Comparison of ENCODE assay signal across 1 cellular context in the genomic region with DNA sequence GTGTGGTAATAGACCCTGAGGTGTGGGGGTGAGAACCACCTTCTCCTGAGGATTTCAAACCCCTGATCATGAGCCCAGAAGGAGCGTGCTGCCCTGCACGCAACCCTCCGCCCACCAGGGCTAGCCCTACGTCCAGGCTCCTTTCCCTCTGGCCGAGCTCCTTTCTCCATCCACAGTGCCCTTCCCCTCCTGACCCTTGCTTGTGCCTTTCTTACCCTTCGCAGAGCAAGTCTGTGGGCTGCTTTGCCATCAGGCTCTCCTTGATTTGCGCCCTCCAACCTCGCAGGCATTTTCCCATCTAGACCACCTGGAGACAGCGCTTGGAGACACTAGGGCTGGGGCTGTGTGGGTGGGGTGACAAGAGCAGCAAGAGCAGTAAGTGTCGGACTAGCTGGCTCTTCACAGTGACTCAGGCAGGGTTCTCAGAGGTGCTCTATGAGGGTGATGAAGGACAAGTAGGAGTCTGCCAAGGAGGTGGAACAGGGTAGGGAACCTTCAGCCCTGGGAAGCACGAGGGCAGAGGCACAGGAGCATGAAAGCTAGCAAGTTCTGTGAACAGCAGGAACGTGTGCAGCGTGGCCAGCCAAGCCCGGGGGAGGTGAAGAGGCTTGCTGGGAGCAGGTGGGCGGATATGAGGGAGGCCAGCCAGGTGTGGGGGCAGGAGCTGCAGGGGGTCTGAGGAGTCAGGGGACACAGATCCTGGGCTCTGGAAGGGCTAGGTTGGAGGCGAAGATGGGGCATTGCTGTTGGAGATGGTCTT.
TF ChIP-seq lines count a peak whose summit lies in the region.

No MANE protein-coding gene starts in this region.

TF ChIP-seq in HepG2, 621 proteins besides CTCF, POLR2A, EP300 and RAD21 (continued from another document and continues in another):
- TF ChIP-seq, protein P1, sequence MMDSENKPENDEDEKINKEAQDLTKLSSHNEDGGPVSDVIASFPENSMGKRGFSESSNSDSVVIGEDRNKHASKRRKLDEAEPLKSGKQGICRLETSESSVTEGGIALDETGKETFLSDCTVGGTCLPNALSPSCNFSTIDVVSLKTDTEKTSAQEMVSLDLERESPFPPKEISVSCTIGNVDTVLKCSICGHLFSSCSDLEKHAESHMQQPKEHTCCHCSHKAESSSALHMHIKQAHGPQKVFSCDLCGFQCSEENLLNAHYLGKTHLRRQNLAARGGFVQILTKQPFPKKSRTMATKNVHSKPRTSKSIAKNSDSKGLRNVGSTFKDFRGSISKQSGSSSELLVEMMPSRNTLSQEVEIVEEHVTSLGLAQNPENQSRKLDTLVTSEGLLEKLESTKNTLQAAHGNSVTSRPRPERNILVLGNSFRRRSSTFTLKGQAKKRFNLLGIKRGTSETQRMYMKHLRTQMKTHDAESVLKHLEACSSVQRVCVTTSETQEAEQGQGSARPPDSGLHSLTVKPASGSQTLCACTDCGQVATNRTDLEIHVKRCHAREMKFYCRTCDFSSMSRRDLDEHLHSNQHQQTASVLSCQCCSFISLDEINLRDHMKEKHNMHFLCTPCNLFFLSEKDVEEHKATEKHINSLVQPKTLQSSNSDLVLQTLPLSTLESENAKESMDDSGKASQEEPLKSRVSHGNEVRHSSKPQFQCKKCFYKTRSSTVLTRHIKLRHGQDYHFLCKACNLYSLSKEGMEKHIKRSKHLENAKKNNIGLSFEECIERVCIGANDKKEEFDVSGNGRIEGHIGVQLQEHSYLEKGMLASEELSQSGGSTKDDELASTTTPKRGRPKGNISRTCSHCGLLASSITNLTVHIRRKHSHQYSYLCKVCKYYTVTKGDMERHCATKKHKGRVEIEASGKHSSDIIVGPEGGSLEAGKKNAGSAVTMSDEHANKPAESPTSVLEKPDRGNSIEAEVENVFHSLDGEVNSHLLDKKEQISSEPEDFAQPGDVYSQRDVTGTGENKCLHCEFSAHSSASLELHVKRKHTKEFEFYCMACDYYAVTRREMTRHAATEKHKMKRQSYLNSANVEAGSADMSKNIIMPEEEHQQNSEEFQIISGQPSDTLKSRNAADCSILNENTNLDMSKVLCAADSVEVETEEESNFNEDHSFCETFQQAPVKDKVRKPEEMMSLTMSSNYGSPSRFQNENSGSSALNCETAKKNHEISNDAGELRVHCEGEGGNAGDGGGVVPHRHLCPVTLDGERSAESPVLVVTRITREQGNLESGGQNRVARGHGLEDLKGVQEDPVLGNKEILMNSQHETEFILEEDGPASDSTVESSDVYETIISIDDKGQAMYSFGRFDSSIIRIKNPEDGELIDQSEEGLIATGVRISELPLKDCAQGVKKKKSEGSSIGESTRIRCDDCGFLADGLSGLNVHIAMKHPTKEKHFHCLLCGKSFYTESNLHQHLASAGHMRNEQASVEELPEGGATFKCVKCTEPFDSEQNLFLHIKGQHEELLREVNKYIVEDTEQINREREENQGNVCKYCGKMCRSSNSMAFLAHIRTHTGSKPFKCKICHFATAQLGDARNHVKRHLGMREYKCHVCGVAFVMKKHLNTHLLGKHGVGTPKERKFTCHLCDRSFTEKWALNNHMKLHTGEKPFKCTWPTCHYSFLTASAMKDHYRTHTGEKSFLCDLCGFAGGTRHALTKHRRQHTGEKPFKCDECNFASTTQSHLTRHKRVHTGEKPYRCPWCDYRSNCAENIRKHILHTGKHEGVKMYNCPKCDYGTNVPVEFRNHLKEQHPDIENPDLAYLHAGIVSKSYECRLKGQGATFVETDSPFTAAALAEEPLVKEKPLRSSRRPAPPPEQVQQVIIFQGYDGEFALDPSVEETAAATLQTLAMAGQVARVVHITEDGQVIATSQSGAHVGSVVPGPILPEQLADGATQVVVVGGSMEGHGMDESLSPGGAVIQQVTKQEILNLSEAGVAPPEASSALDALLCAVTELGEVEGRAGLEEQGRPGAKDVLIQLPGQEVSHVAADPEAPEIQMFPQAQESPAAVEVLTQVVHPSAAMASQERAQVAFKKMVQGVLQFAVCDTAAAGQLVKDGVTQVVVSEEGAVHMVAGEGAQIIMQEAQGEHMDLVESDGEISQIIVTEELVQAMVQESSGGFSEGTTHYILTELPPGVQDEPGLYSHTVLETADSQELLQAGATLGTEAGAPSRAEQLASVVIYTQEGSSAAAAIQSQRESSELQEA (CRISPR knock-in tag; IDR thresholded peaks at IDR 0.05; ENCODE audit: not compliant biosample characterization): no peak
- TF ChIP-seq TOPORS (CRISPR knock-in tag; IDR thresholded peaks at IDR 0.05) (no peak), KLF9 (CRISPR knock-in tag; IDR thresholded peaks at IDR 0.05; ENCODE audit: low read depth) (no peak), SNRNP70 (IDR thresholded peaks at IDR 0.05; ENCODE audit: low read depth, low read length) (no peak), MATR3 (CRISPR knock-in tag; IDR thresholded peaks at IDR 0.05) (no peak), ZBTB20 (CRISPR knock-in tag; IDR thresholded peaks at IDR 0.05; ENCODE audit: borderline replicate concordance, low read depth) (no peak), GABPA (IDR thresholded peaks at IDR 0.05; ENCODE audit: low read depth, low read length) (no peak), GABPA (CRISPR knock-in tag; IDR thresholded peaks at IDR 0.05; ENCODE audit: low read depth) (no peak), PAF1 (CRISPR knock-in tag; IDR thresholded peaks at IDR 0.05) (no peak), MAFG (CRISPR knock-in tag; IDR thresholded peaks at IDR 0.05) (no peak), IKZF4 (CRISPR knock-in tag; IDR thresholded peaks at IDR 0.05; ENCODE audit: borderline replicate concordance, low read depth, not compliant biosample characterization) (no peak), SRY (CRISPR knock-in tag; IDR thresholded peaks at IDR 0.05) (peak; percentile 11; the same call in 1 of the 2 replicates), FOXO1 (CRISPR knock-in tag; IDR thresholded peaks at IDR 0.05) (no peak), ZNF510 (CRISPR knock-in tag; IDR thresholded peaks at IDR 0.05; ENCODE audit: low read depth) (no peak), ZNF496 (CRISPR knock-in tag; IDR thresholded peaks at IDR 0.05; ENCODE audit: insufficient replicate concordance) (no peak), PPARG (CRISPR knock-in tag; conservative IDR thresholded peaks at IDR 0.05) (no peak), SETDB1 (CRISPR knock-in tag; IDR thresholded peaks at IDR 0.05; ENCODE audit: borderline replicate concordance) (no peak), ZNF564 (CRISPR knock-in tag; IDR thresholded peaks at IDR 0.05) (no peak; the same call in 1 of the 2 replicates), HOXD1 (CRISPR knock-in tag; IDR thresholded peaks at IDR 0.05) (no peak), TCF7 (IDR thresholded peaks at IDR 0.05; ENCODE audit: low read depth) (no peak), ATRX (CRISPR knock-in tag; IDR thresholded peaks at IDR 0.05; ENCODE audit: borderline replicate concordance) (no peak), BCL6 (CRISPR knock-in tag; IDR thresholded peaks at IDR 0.05) (no peak), ZBTB38 (CRISPR knock-in tag; IDR thresholded peaks at IDR 0.05) (peak; percentile 52), MTA3 (CRISPR knock-in tag; IDR thresholded peaks at IDR 0.05) (no peak), ZNF430 (CRISPR knock-in tag; IDR thresholded peaks at IDR 0.05) (peak; percentile 62; the same call in 1 of the 2 replicates), CEBPB (IDR thresholded peaks at IDR 0.05; ENCODE audit: borderline replicate concordance, low read depth, low read length) (no peak), ZNF20 (CRISPR knock-in tag; IDR thresholded peaks at IDR 0.05) (no peak), CHD2 (IDR thresholded peaks at IDR 0.05; ENCODE audit: low read depth, low read length) (no peak), HDAC1 (CRISPR knock-in tag; IDR thresholded peaks at IDR 0.05) (no peak), ZNF772 (CRISPR knock-in tag; IDR thresholded peaks at IDR 0.05) (no peak; the same call in 1 of the 2 replicates), DMAP1 (CRISPR knock-in tag; IDR thresholded peaks at IDR 0.05) (no peak), ZNF891 (CRISPR knock-in tag; IDR thresholded peaks at IDR 0.05) (0 out of 2 replicates have a peak, but pooled peaks have one; percentile 8), ZNF672 (CRISPR knock-in tag; IDR thresholded peaks at IDR 0.05) (no peak), HNRNPK (IDR thresholded peaks at IDR 0.05; ENCODE audit: low read depth, low read length, poor library complexity, severe bottlenecking) (no peak), ZNF205 (CRISPR knock-in tag; IDR thresholded peaks at IDR 0.05) (no peak), ZNF232 (CRISPR knock-in tag; IDR thresholded peaks at IDR 0.05; ENCODE audit: borderline replicate concordance) (0 out of 2 replicates have a peak, but pooled peaks have one; percentile 1), RXRA (CRISPR knock-in tag; IDR thresholded peaks at IDR 0.05) (no peak)
- TF ChIP-seq, protein P2, sequence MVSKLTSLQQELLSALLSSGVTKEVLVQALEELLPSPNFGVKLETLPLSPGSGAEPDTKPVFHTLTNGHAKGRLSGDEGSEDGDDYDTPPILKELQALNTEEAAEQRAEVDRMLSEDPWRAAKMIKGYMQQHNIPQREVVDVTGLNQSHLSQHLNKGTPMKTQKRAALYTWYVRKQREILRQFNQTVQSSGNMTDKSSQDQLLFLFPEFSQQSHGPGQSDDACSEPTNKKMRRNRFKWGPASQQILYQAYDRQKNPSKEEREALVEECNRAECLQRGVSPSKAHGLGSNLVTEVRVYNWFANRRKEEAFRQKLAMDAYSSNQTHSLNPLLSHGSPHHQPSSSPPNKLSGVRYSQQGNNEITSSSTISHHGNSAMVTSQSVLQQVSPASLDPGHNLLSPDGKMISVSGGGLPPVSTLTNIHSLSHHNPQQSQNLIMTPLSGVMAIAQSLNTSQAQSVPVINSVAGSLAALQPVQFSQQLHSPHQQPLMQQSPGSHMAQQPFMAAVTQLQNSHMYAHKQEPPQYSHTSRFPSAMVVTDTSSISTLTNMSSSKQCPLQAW (CRISPR knock-in tag; IDR thresholded peaks at IDR 0.05): 0 out of 2 replicates have a peak, but pooled peaks have one; percentile 26
- TF ChIP-seq, protein P3, sequence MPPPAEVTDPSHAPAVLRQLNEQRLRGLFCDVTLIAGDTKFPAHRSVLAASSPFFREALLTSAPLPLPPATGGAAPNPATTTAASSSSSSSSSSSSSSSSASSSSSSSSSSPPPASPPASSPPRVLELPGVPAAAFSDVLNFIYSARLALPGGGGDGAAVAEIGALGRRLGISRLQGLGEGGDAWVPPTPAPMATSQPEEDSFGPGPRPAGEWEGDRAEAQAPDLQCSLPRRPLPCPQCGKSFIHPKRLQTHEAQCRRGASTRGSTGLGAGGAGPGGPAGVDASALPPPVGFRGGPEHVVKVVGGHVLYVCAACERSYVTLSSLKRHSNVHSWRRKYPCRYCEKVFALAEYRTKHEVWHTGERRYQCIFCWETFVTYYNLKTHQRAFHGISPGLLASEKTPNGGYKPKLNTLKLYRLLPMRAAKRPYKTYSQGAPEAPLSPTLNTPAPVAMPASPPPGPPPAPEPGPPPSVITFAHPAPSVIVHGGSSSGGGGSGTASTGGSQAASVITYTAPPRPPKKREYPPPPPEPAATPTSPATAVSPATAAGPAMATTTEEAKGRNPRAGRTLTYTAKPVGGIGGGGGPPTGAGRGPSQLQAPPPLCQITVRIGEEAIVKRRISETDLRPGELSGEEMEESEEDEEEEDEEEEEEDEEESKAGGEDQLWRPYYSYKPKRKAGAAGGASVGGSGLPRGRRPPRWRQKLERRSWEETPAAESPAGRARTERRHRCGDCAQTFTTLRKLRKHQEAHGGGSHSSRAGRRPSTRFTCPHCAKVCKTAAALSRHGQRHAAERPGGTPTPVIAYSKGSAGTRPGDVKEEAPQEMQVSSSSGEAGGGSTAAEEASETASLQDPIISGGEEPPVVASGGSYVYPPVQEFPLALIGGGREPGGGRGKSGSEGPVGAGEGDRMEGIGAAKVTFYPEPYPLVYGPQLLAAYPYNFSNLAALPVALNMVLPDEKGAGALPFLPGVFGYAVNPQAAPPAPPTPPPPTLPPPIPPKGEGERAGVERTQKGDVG (CRISPR knock-in tag; IDR thresholded peaks at IDR 0.05; ENCODE audit: borderline replicate concordance): 0 out of 2 replicates have a peak, but pooled peaks have one; percentile 29
- TF ChIP-seq, protein P4, sequence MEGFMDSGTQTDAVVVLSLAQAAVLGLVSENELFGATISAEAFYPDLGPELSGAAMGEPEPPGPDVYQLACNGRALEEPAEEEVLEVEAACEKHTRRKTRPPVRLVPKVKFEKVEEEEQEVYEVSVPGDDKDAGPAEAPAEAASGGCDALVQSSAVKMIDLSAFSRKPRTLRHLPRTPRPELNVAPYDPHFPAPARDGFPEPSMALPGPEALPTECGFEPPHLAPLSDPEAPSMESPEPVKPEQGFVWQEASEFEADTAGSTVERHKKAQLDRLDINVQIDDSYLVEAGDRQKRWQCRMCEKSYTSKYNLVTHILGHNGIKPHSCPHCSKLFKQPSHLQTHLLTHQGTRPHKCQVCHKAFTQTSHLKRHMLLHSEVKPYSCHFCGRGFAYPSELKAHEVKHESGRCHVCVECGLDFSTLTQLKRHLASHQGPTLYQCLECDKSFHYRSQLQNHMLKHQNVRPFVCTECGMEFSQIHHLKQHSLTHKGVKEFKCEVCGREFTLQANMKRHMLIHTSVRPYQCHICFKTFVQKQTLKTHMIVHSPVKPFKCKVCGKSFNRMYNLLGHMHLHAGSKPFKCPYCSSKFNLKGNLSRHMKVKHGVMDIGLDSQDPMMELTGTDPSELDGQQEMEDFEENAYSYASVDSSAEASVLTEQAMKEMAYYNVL (CRISPR knock-in tag; IDR thresholded peaks at IDR 0.05; ENCODE audit: borderline replicate concordance): no peak
- TF ChIP-seq, protein P5, sequence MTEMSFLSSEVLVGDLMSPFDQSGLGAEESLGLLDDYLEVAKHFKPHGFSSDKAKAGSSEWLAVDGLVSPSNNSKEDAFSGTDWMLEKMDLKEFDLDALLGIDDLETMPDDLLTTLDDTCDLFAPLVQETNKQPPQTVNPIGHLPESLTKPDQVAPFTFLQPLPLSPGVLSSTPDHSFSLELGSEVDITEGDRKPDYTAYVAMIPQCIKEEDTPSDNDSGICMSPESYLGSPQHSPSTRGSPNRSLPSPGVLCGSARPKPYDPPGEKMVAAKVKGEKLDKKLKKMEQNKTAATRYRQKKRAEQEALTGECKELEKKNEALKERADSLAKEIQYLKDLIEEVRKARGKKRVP (CRISPR knock-in tag; IDR thresholded peaks at IDR 0.05): no peak
- TF ChIP-seq, protein P6, sequence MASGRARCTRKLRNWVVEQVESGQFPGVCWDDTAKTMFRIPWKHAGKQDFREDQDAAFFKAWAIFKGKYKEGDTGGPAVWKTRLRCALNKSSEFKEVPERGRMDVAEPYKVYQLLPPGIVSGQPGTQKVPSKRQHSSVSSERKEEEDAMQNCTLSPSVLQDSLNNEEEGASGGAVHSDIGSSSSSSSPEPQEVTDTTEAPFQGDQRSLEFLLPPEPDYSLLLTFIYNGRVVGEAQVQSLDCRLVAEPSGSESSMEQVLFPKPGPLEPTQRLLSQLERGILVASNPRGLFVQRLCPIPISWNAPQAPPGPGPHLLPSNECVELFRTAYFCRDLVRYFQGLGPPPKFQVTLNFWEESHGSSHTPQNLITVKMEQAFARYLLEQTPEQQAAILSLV (CRISPR knock-in tag; IDR thresholded peaks at IDR 0.05; ENCODE audit: borderline replicate concordance): 0 out of 2 replicates have a peak, but pooled peaks have one; percentile 11
- TF ChIP-seq, protein P7, sequence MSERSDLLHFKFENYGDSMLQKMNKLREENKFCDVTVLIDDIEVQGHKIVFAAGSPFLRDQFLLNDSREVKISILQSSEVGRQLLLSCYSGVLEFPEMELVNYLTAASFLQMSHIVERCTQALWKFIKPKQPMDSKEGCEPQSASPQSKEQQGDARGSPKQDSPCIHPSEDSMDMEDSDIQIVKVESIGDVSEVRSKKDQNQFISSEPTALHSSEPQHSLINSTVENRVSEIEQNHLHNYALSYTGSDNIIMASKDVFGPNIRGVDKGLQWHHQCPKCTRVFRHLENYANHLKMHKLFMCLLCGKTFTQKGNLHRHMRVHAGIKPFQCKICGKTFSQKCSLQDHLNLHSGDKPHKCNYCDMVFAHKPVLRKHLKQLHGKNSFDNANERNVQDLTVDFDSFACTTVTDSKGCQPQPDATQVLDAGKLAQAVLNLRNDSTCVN (CRISPR knock-in tag; IDR thresholded peaks at IDR 0.05; ENCODE audit: borderline replicate concordance): 0 out of 2 replicates have a peak, but pooled peaks have one; percentile 4
